Comparison of ENCODE assay signal across 7 cellular contexts in the genomic region with DNA sequence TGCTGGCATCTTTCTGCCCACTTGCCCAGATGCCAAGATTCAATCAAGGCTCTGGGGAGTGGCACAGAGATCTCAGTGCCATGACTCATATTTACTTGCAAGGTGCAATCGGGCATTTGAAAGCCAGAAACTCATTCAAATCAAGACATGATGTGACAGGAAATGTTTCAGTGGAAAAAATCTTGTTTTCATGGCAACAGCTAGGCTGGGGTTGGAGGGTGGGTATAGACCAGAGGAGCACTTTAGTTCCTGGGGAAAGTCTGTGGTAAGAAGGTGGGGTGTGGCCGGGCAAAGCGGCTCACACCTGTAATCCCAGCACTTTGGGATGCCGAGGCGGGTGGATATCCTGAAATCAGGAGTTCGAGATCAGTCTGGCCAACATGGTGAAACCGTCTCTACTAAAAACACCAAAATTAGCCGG. TPM values are rescaled to one million over a fixed set of nuclear protein-coding genes. Genes with fewer than 3 reads are reported as not detected.
DNase-seq lines count a peak whose midpoint lies in the region; ATAC-seq and TF ChIP-seq lines count a peak whose summit lies in the region.
"Had no signal": no experiment of that assay in that cellular context is flagged by ENCODE, and none has a peak within 500 bp of the region (broad histone marks: within the 10 kb centered on the region; RNA-seq: fewer than 3 reads in every experiment).

No MANE protein-coding gene starts in this region.

- H3K4me3 ChIP-seq in heart right ventricle, result no peak overlapping the region

- peaks cover 14 to 22% (median 22%) of the 10 kb centered on the region in 3 donors for H3K4me1 Mint-ChIP-seq in IgD-negative memory B cell
- H3K4me1 Mint-ChIP-seq in activated T-helper 17 cell treated with anti-CD3 and anti-CD28 coated beads, Interleukin-2, amount 50 U/mL, for 72 hours, result peaks cover 33% of the 10 kb centered on the region

- WGBS in heart right ventricle, 2 donors, result 90 to 92% methylated on average over 8 of the region's 8 CpGs

- peaks cover 3 to 15% (median 10%) of the 10 kb centered on the region in 9 donors for H3K4me1 ChIP-seq in heart right ventricle

- no peak for TF ChIP-seq CTCF in heart right ventricle (IDR thresholded peaks at IDR 0.05)

- peak; percentile 85 for ATAC-seq in activated T-helper 17 cell treated with anti-CD3 and anti-CD28 coated beads, Interleukin-2, amount 50 U/mL, for 72 hours (replicated peaks)
- ATAC-seq in sciatic nerve, result no peak
- no peak for ATAC-seq in GM18517 (IDR thresholded peaks at IDR 0.05; ENCODE audit: unreplicated experiment)
- no peak for ATAC-seq in heart right ventricle

- peak; percentile 19 for DNase-seq in sciatic nerve (ENCODE audit: low spot score)
- DNase-seq in SK-N-DZ (ENCODE audit: low spot score), result no peak
- no peak for DNase-seq in heart right ventricle
- DNase-seq: NCI-H2171 treated with DMSO at 0.1 percent for 48 hours had no signal

- no peaks in the 10 kb centered on the region for H3K9me3 Mint-ChIP-seq in IgD-negative memory B cell
- no peaks in the 10 kb centered on the region for H3K9me3 Mint-ChIP-seq in activated T-helper 17 cell treated with anti-CD3 and anti-CD28 coated beads, Interleukin-2, amount 50 U/mL, for 72 hours

- H3K27me3 Mint-ChIP-seq in IgD-negative memory B cell, result no peaks in the 10 kb centered on the region
- no peaks in the 10 kb centered on the region for H3K27me3 Mint-ChIP-seq in activated T-helper 17 cell treated with anti-CD3 and anti-CD28 coated beads, Interleukin-2, amount 50 U/mL, for 72 hours

- no peaks in the 10 kb centered on the region for H3K36me3 ChIP-seq in heart right ventricle

- no peak overlapping the region for H3K27ac ChIP-seq in heart right ventricle

- peaks cover 0 to 39% (median 4%) of the 10 kb centered on the region in 7 donors for H3K27me3 ChIP-seq in heart right ventricle

- peak overlapping the region; percentile 72 to 91 (median 84) for H3K4me3 Mint-ChIP-seq in IgD-negative memory B cell
- H3K4me3 Mint-ChIP-seq in activated T-helper 17 cell treated with anti-CD3 and anti-CD28 coated beads, Interleukin-2, amount 50 U/mL, for 72 hours, result peak overlapping the region; percentile 64

- no peaks in the 10 kb centered on the region for H3K9me3 ChIP-seq in heart right ventricle

- intact Hi-C loops in sciatic nerve (cut with DNase I) (no loop called here), heart right ventricle (cut with DNase I) (no loop called here)

- H3K27ac Mint-ChIP-seq in IgD-negative memory B cell, result peak overlapping the region in 2 of 3 donors; percentile 69 to 94
- peak overlapping the region; percentile 88 for H3K27ac Mint-ChIP-seq in activated T-helper 17 cell treated with anti-CD3 and anti-CD28 coated beads, Interleukin-2, amount 50 U/mL, for 72 hours

- peaks cover 5% of the 10 kb centered on the region for H3K36me3 Mint-ChIP-seq in IgD-negative memory B cell
- peaks cover 6% of the 10 kb centered on the region for H3K36me3 Mint-ChIP-seq in activated T-helper 17 cell treated with anti-CD3 and anti-CD28 coated beads, Interleukin-2, amount 50 U/mL, for 72 hours (ENCODE audit: low read depth)

RNA-seq across cellular contexts. Expression of a gene that starts 1.2 kb away (rescaled TPM):
- polyA plus RNA-seq in IgD-negative memory B cell (0.39 TPM), heart right ventricle (not detected)
- total RNA-seq in activated T-helper 17 cell treated with anti-CD3 and anti-CD28 coated beads, Interleukin-2, amount 50 U/mL, for 72 hours, result 1 to 10 TPM in 1 of 2 donors, not detected in 1; 1.1 TPM
- total RNA-seq in sciatic nerve (not detected), heart right ventricle (not detected)
- polyA plus RNA-seq in SK-N-DZ (2014; cell fraction: cytosol; rRNA removed), result 5.2 TPM in 1 of 2 replicates, not detected in the other
- not detected in 2 replicates for polyA plus RNA-seq in SK-N-DZ (2014; cell fraction: nucleus; rRNA removed)

RNA-seq across cellular contexts. Expression of a gene that starts 26.0 kb away (rescaled TPM):
- polyA plus RNA-seq in IgD-negative memory B cell (0.29 TPM), heart right ventricle (1 to 10 TPM; 2.1 to 2.9 TPM)
- under 1 TPM; 0.28 to 0.37 TPM for total RNA-seq in activated T-helper 17 cell treated with anti-CD3 and anti-CD28 coated beads, Interleukin-2, amount 50 U/mL, for 72 hours
- total RNA-seq in sciatic nerve (2.9 TPM), heart right ventricle (10 to 100 TPM in 1 of 10 donors, 1 to 10 TPM in 8, under 1 TPM in 1; 0.66 to 31.8 (median 1.7) TPM)
- 0.29 and 1.1 TPM in 2 replicates for polyA plus RNA-seq in SK-N-DZ (2014; cell fraction: cytosol; rRNA removed)
- polyA plus RNA-seq in SK-N-DZ (2014; cell fraction: nucleus; rRNA removed), result 0.59 and 0.94 TPM in 2 replicates

RNA-seq across cellular contexts. Expression of a gene that starts 35.0 kb away (rescaled TPM):
- not detected for polyA plus RNA-seq in IgD-negative memory B cell
- total RNA-seq in activated T-helper 17 cell treated with anti-CD3 and anti-CD28 coated beads, Interleukin-2, amount 50 U/mL, for 72 hours, result under 1 TPM in 1 of 2 donors, not detected in 1; 0.43 TPM
- not detected for total RNA-seq in sciatic nerve
- not detected in 2 replicates for polyA plus RNA-seq in SK-N-DZ (2014; cell fraction: cytosol; rRNA removed)
- 0.27 TPM in 1 of 2 replicates, not detected in the other for polyA plus RNA-seq in SK-N-DZ (2014; cell fraction: nucleus; rRNA removed)
- total RNA-seq in heart right ventricle, result not detected
- not detected for polyA plus RNA-seq in heart right ventricle

RNA-seq across cellular contexts. Expression of a gene that starts 43.2 kb away (rescaled TPM):
- 100 TPM for polyA plus RNA-seq in IgD-negative memory B cell
- 10 to 100 TPM; 60.4 to 90.5 TPM for total RNA-seq in activated T-helper 17 cell treated with anti-CD3 and anti-CD28 coated beads, Interleukin-2, amount 50 U/mL, for 72 hours
- 130 TPM for total RNA-seq in sciatic nerve
- 111 and 129 TPM in 2 replicates for polyA plus RNA-seq in SK-N-DZ (2014; cell fraction: cytosol; rRNA removed)
- polyA plus RNA-seq in SK-N-DZ (2014; cell fraction: nucleus; rRNA removed), result 62.7 and 74.3 TPM in 2 replicates
- 100 to 1,000 TPM in 9 of 10 donors, 10 to 100 TPM in 1; 92.6 to 144 (median 117) TPM for total RNA-seq in heart right ventricle
- 100 to 1,000 TPM; 115 to 157 TPM for polyA plus RNA-seq in heart right ventricle

RNA-seq across cellular contexts. Expression of a gene that starts 46.3 kb away (rescaled TPM):
- polyA plus RNA-seq in IgD-negative memory B cell (11.4 TPM), heart right ventricle (10 to 100 TPM; 26.6 to 30.8 TPM)
- total RNA-seq in activated T-helper 17 cell treated with anti-CD3 and anti-CD28 coated beads, Interleukin-2, amount 50 U/mL, for 72 hours, result 10 to 100 TPM; 14.6 to 43.0 TPM
- total RNA-seq in sciatic nerve (21.1 TPM), heart right ventricle (10 to 100 TPM; 13.4 to 29.8 (median 20.4) TPM)
- 4.8 and 5.5 TPM in 2 replicates for polyA plus RNA-seq in SK-N-DZ (2014; cell fraction: cytosol; rRNA removed)
- 10.7 and 18.2 TPM in 2 replicates for polyA plus RNA-seq in SK-N-DZ (2014; cell fraction: nucleus; rRNA removed)
